In the genomic region with DNA sequence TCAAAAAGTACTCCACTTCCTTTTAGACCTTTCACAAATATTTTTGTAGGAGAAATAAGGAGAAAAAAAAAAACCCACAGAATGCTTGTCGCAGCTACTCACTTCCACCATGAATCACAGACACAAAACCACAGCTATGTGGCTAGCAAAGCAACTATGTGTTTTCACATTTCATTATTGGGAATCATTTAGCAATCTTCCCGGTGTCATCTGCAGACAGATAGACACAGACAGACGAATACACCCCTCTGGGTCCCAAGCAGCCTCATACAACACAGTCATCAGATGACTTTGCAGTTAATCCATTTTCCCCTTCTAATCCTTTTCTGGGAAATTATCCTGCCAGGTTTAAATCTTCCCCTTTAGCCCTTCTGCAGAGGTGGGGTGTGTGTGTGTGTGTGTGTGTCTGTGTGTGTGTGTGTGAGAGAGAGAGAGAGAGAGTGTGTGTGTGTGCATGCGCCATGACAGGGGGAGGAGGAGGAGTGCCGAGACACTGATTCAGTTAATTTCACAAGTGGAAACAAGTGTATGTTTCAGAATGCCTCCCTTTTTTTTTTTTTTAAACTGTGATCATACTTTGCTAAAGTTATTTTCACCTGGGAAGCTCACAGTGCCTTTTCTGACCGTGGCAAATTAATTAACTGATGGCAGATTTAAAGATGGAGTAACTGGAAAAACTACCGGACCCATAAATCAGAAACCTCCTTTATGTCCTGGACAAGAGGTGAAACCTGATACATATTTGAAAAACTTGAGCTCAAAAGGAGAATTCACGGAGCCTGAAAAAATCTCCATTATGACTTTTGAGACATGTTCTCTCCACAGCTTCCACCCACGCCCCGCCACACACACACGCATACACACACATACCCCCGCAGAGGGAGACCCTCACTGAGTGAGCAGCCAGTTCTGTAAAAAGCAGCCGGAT, we compare ENCODE assay signal across 8 cellular contexts. TPM values are rescaled to one million over a fixed set of nuclear protein-coding genes. Genes with fewer than 3 reads are reported as not detected.
A peak's percentile ranks its signal among the peaks of the same experiment; 100 is the strongest.
DNase-seq lines count a peak whose midpoint lies in the region; ATAC-seq and TF ChIP-seq lines count a peak whose summit lies in the region.

No MANE protein-coding gene starts in this region.

- H3K4me3 ChIP-seq in psoas muscle, result peak overlapping the region; percentile 11

- intact Hi-C loops in psoas muscle (cut with DNase I), result no loop called here

- peak; percentile 45 for DNase-seq in stimulated activated CD4-positive, alpha-beta T cell treated with anti-CD3 and anti-CD28 coated beads, Interleukin-15, amount 100 ng/mL, for 24 hours
- DNase-seq in stimulated activated CD4-positive, alpha-beta T cell treated with anti-CD3 and anti-CD28 coated beads, Interleukin-4, amount 100 ng/mL, for 1 hour, result no peak
- DNase-seq in fibroblast of gingiva (ENCODE audit: low read depth) (peak; percentile 99), psoas muscle (peak; percentile 46 to 51), occipital lobe (lab: John Stamatoyannopoulos, UW) (no peak), cerebellar cortex (ENCODE audit: low spot score) (no peak)

- TF ChIP-seq CTCF in psoas muscle (IDR thresholded peaks at IDR 0.05), result no peak

- no peaks in the 10 kb centered on the region for H3K36me3 ChIP-seq in psoas muscle (ENCODE audit: insufficient read depth in 1 of 2, low read depth in 1 of 2)

- H3K27ac ChIP-seq in psoas muscle, result peak overlapping the region; percentile 71

- peaks cover 6% of the 10 kb centered on the region for H3K4me1 ChIP-seq in psoas muscle

- H3K9me3 ChIP-seq in psoas muscle, result no peaks in the 10 kb centered on the region

- 37 to 53% (median 42%) methylated on average over 13 of the region's 13 CpGs for WGBS in psoas muscle, 3 donors

- H3K27me3 ChIP-seq in psoas muscle (ENCODE audit: insufficient read depth in 3 of 3, low read length in 2 of 3), result peaks cover 0 to 2% (median 0%) of the 10 kb centered on the region in 3 donors

- ATAC-seq in SK-N-SH treated with all-trans-retinoic acid at 6 μM for 48 hours, result peak; percentile 85
- peak; percentile 78 to 88 (median 80) for ATAC-seq in psoas muscle
- no peak for ATAC-seq in GM21786 (IDR thresholded peaks at IDR 0.05; ENCODE audit: unreplicated experiment)

TF ChIP-seq in SK-N-SH treated with all-trans-retinoic acid at 6 μM for 48 hours, 23 proteins besides CTCF, POLR2A, EP300 and RAD21:
- TF ChIP-seq GLIS3 (CRISPR knock-in tag; IDR thresholded peaks at IDR 0.05), result no peak
- peak; percentile 23; the same call in 1 of the 2 replicates for TF ChIP-seq ISL1 (CRISPR knock-in tag; IDR thresholded peaks at IDR 0.05)

RNA-seq across cellular contexts. Expression of a gene that starts 39.9 kb away (rescaled TPM):
- total RNA-seq in psoas muscle, result 10 to 100 TPM; 11.8 to 51.4 (median 24.2) TPM
- polyA plus RNA-seq in psoas muscle, result 1 to 10 TPM; 2.4 to 6.1 (median 3.2) TPM
- total RNA-seq in occipital lobe, result 0.94 TPM

Comparison
In these comparisons a context has a peak if more than half of its experiments do, and no peak if none do; other contexts are left out.
1. DNase-seq: peak in stimulated activated CD4-positive, alpha-beta T cell treated with anti-CD3 and anti-CD28 coated beads, Interleukin-15, amount 100 ng/mL, for 24 hours (single experiment), fibroblast of gingiva (single experiment) and psoas muscle (2 of 2); none in stimulated activated CD4-positive, alpha-beta T cell treated with anti-CD3 and anti-CD28 coated beads, Interleukin-4, amount 100 ng/mL, for 1 hour (single experiment), occipital lobe (single experiment) and cerebellar cortex (single experiment).